In the genomic region with DNA sequence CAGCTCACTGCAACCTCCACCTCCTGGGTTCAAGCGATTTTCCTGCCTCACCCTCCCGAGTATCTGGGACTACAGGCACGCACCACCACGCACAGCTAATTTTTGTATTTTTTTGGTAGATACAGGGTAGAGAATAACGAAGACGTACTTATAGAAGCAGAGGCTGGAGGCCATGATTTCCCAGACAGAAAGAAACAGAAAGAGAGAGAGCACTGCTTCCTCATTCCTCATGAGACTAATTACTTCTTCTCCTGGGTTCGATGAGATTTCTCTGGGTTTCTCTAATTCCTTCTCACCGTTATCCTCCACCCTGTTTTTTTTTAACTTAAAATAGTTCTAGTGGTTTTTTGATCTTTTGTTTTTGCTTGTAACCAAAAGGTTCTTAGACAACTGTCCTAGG, we compare ENCODE assay signal across 18 cellular contexts. TPM values are rescaled to one million over a fixed set of nuclear protein-coding genes. Genes with fewer than 3 reads are reported as not detected.
DNase-seq lines count a peak whose midpoint lies in the region; ATAC-seq and TF ChIP-seq lines count a peak whose summit lies in the region.
"Had no signal": no experiment of that assay in that cellular context is flagged by ENCODE, and none has a peak within 500 bp of the region (broad histone marks: within the 10 kb centered on the region; RNA-seq: fewer than 3 reads in every experiment).

No MANE protein-coding gene starts in this region.

- H3K4me1 Mint-ChIP-seq in natural killer cell treated with Interleukin-12 subunit alpha and Interleukin-12 subunit beta and Interleukin-15 and Interleukin-18, amount 100 ng/mL, for 72 hours (ENCODE audit: low read depth in 2 of 2): peaks cover 53 to 54% of the 10 kb centered on the region in 2 donors
- H3K4me1 Mint-ChIP-seq in natural killer cell: peaks cover 29% of the 10 kb centered on the region in 2 donors
- H3K4me1 Mint-ChIP-seq in dendritic cell treated with granulocyte-macrophage colony-stimulating factor and Interleukin-4, amounts not matched to agents 40 ng/mL and 50 ng/mL, for 4 days (ENCODE audit: low read depth): peaks cover 66% of the 10 kb centered on the region

- peak overlapping the region; percentile 26; the same call in 1 of the 2 replicates for H3K9ac ChIP-seq in OCI-LY3 (ENCODE audit: low read length)

- TF ChIP-seq CTCF in natural killer cell (IDR thresholded peaks at IDR 0.05) (no peak), OCI-LY3 (IDR thresholded peaks at IDR 0.05; ENCODE audit: low read depth, low read length) (no peak)

- peak overlapping the region; percentile 2 to 96 for H3K27ac Mint-ChIP-seq in natural killer cell treated with Interleukin-12 subunit alpha and Interleukin-12 subunit beta and Interleukin-15 and Interleukin-18, amount 100 ng/mL, for 72 hours
- peak overlapping the region in 1 of 2 donors; percentile 16 for H3K27ac Mint-ChIP-seq in natural killer cell
- H3K27ac Mint-ChIP-seq in dendritic cell treated with granulocyte-macrophage colony-stimulating factor and Interleukin-4, amounts not matched to agents 40 ng/mL and 50 ng/mL, for 4 days: peak overlapping the region; percentile 80
- H3K27ac Mint-ChIP-seq: activated naive CD8-positive, alpha-beta T cell had no signal

- H3K9me3 Mint-ChIP-seq in natural killer cell treated with Interleukin-12 subunit alpha and Interleukin-12 subunit beta and Interleukin-15 and Interleukin-18, amount 100 ng/mL, for 72 hours: no peaks in the 10 kb centered on the region
- H3K9me3 Mint-ChIP-seq in natural killer cell: no peaks in the 10 kb centered on the region
- no peaks in the 10 kb centered on the region for H3K9me3 Mint-ChIP-seq in dendritic cell treated with granulocyte-macrophage colony-stimulating factor and Interleukin-4, amounts not matched to agents 40 ng/mL and 50 ng/mL, for 4 days

- no peaks in the 10 kb centered on the region for H4K20me1 ChIP-seq in OCI-LY3 (ENCODE audit: insufficient read depth, low read length)

- H3K4me2 ChIP-seq in OCI-LY3 (ENCODE audit: low read length): peak overlapping the region; percentile 53

- no peaks in the 10 kb centered on the region for H3K79me2 ChIP-seq in OCI-LY3 (ENCODE audit: low read length)

- peak overlapping the region; percentile 39 for H3K27ac ChIP-seq in OCI-LY3 (ENCODE audit: low read length)
- H3K27ac ChIP-seq: suprapubic skin had no signal

- DNase-seq in natural killer cell treated with Interleukin-12 subunit alpha and Interleukin-12 subunit beta and Interleukin-15 and Interleukin-18, amount 100 ng/mL, for 72 hours (ENCODE audit: low spot score): no peak
- DNase-seq in natural killer cell: no peak
- DNase-seq in kidney tubule cell (ENCODE audit: low spot score): no peak
- no peak for DNase-seq in NCI-H1048 (lab: John Stamatoyannopoulos, UW)
- no peak for DNase-seq in ecto neural progenitor cell (ENCODE audit: low spot score)
- DNase-seq: activated CD4-positive, CD25-positive, alpha-beta regulatory T cell treated with anti-CD3 and anti-CD28 coated beads, Interleukin-2, amount 50 U/mL, for 72 hours; central memory CD4-positive, alpha-beta T cell; midbrain; NCI-H1417 treated with DMSO at 0.1 percent for 48 hours; NCI-H446; OCI-M1; posterior cingulate gyrus; stimulated activated CD4-positive, alpha-beta T cell treated with anti-CD3 and anti-CD28 coated beads, Interleukin-12 subunit alpha, Interleukin-12 subunit beta, amount 100 ng/mL, for 4 hours had no signal

- H3K27me3 ChIP-seq in OCI-LY3 (ENCODE audit: low read depth, low read length): no peaks in the 10 kb centered on the region
- H3K27me3 ChIP-seq: suprapubic skin had no signal

- H3K27me3 Mint-ChIP-seq in natural killer cell treated with Interleukin-12 subunit alpha and Interleukin-12 subunit beta and Interleukin-15 and Interleukin-18, amount 100 ng/mL, for 72 hours: no peaks in the 10 kb centered on the region
- H3K27me3 Mint-ChIP-seq in natural killer cell (ENCODE audit: low read depth in 2 of 2): no peaks in the 10 kb centered on the region
- peaks cover 3% of the 10 kb centered on the region for H3K27me3 Mint-ChIP-seq in dendritic cell treated with granulocyte-macrophage colony-stimulating factor and Interleukin-4, amounts not matched to agents 40 ng/mL and 50 ng/mL, for 4 days
- H3K27me3 Mint-ChIP-seq: activated naive CD8-positive, alpha-beta T cell had no signal

- peak overlapping the region; percentile 17; the same call in 1 of the 2 replicates for H2AFZ ChIP-seq in OCI-LY3 (ENCODE audit: low read depth, low read length)

- ATAC-seq in natural killer cell treated with Interleukin-12 subunit alpha and Interleukin-12 subunit beta and Interleukin-15 and Interleukin-18, amount 100 ng/mL, for 72 hours: no peak
- ATAC-seq in natural killer cell: no peak
- ATAC-seq: SK-N-SH treated with all-trans-retinoic acid at 6 μM for 48 hours had no signal

- intact Hi-C loops in natural killer cell (cut with micrococcal nuclease): loop anchor here (5.0 kb wide), 2 partner anchors 34 to 199 kb away; a partner anchor contains a TSS
- intact Hi-C loops in dendritic cell treated with granulocyte-macrophage colony-stimulating factor and Interleukin-4, amounts not matched to agents 40 ng/mL and 50 ng/mL, for 4 days (cut with micrococcal nuclease): loop anchor here (5.0 to 10.0 kb wide), 2 partner anchors 39 to 297 kb away; no protein-coding TSS in a partner anchor

- H3K36me3 ChIP-seq in OCI-LY3 (replicated peaks; ENCODE audit: low read depth, low read length): no peaks in the 10 kb centered on the region
- H3K36me3 ChIP-seq: suprapubic skin had no signal

- no peaks in the 10 kb centered on the region for H3K9me3 ChIP-seq in OCI-LY3 (ENCODE audit: insufficient read depth, low read length)
- H3K9me3 ChIP-seq: suprapubic skin had no signal

- peaks cover 54% of the 10 kb centered on the region for H3K4me1 ChIP-seq in OCI-LY3 (ENCODE audit: low read length)

- H3K36me3 Mint-ChIP-seq in natural killer cell treated with Interleukin-12 subunit alpha and Interleukin-12 subunit beta and Interleukin-15 and Interleukin-18, amount 100 ng/mL, for 72 hours: no peaks in the 10 kb centered on the region
- H3K36me3 Mint-ChIP-seq in natural killer cell: no peaks in the 10 kb centered on the region
- H3K36me3 Mint-ChIP-seq in dendritic cell treated with granulocyte-macrophage colony-stimulating factor and Interleukin-4, amounts not matched to agents 40 ng/mL and 50 ng/mL, for 4 days (ENCODE audit: low read depth): no peaks in the 10 kb centered on the region
- H3K36me3 Mint-ChIP-seq: activated naive CD8-positive, alpha-beta T cell had no signal

- H3K4me3 Mint-ChIP-seq in natural killer cell treated with Interleukin-12 subunit alpha and Interleukin-12 subunit beta and Interleukin-15 and Interleukin-18, amount 100 ng/mL, for 72 hours: no peak overlapping the region
- no peak overlapping the region for H3K4me3 Mint-ChIP-seq in natural killer cell
- no peak overlapping the region for H3K4me3 Mint-ChIP-seq in dendritic cell treated with granulocyte-macrophage colony-stimulating factor and Interleukin-4, amounts not matched to agents 40 ng/mL and 50 ng/mL, for 4 days
- H3K4me3 Mint-ChIP-seq: activated naive CD8-positive, alpha-beta T cell had no signal

- H3K4me3 ChIP-seq in OCI-LY3 (ENCODE audit: low read length): peak overlapping the region; percentile 9
- H3K4me3 ChIP-seq: suprapubic skin had no signal

RNA-seq across cellular contexts. Expression of a gene that starts 23.4 kb away (rescaled TPM):
- 100 to 1,000 TPM; 409 to 770 TPM for total RNA-seq in natural killer cell treated with Interleukin-12 subunit alpha and Interleukin-12 subunit beta and Interleukin-15 and Interleukin-18, amount 100 ng/mL, for 72 hours
- 100 to 1,000 TPM; 435 to 527 (median 443) TPM for total RNA-seq in natural killer cell

RNA-seq across cellular contexts. Expression of a gene that starts 52.1 kb away (rescaled TPM):
- 100 to 1,000 TPM; 156 TPM for total RNA-seq in natural killer cell treated with Interleukin-12 subunit alpha and Interleukin-12 subunit beta and Interleukin-15 and Interleukin-18, amount 100 ng/mL, for 72 hours
- 100 to 1,000 TPM; 107 to 112 (median 109) TPM for total RNA-seq in natural killer cell
